Comparison of ENCODE assay signal across 11 cellular contexts in genomic region chr3:49296781-49297420, GRCh38. TPM values are rescaled to one million over a fixed set of nuclear protein-coding genes. Genes with fewer than 3 reads are reported as not detected.
DNase-seq lines count a peak whose midpoint lies in the region; ATAC-seq and TF ChIP-seq lines count a peak whose summit lies in the region.
"Had no signal": no experiment of that assay in that cellular context is flagged by ENCODE, and none has a peak within 500 bp of the region (broad histone marks: within the 10 kb centered on the region; RNA-seq: fewer than 3 reads in every experiment).

No MANE protein-coding gene starts in this region.

- H3K27ac Mint-ChIP-seq in progenitor cell of endocrine pancreas = no peak overlapping the region

- H3K36me3 ChIP-seq in spleen = peaks cover 6 to 100% (median 96%) of the 10 kb centered on the region in 6 donors

- no peaks in the 10 kb centered on the region for H3K9me3 ChIP-seq in spleen

- H3K27me3 ChIP-seq in spleen (replicated peaks in 1 of 7) = no peaks in the 10 kb centered on the region

- no peak overlapping the region for H3K4me3 Mint-ChIP-seq in progenitor cell of endocrine pancreas (ENCODE audit: low read depth)

- H3K27ac ChIP-seq in caudate nucleus (ENCODE audit: low read depth, low read length) = peak overlapping the region; percentile 11
- H3K27ac ChIP-seq in spleen = peak overlapping the region in 7 of 8 donors; percentile 36 to 73 (median 52)

- no peaks in the 10 kb centered on the region for H3K4me1 Mint-ChIP-seq in progenitor cell of endocrine pancreas (ENCODE audit: low read depth)

- TF ChIP-seq POLR2A in spleen (IDR thresholded peaks at IDR 0.05) = no peak

- intact Hi-C loops in left ventricle myocardium superior (cut with micrococcal nuclease) (no loop called here), spleen (cut with DNase I; ENCODE audit: low total_unique reads) (loop anchor here (10.0 kb wide), 1 partner anchor 148 kb away; no protein-coding TSS in a partner anchor)

- DNase-seq in LHCN-M2 (ENCODE audit: low read depth) (peak; percentile 22), caudate nucleus (lab: John Stamatoyannopoulos, UW) (no peak), left ventricle myocardium superior (peak; percentile 64), spleen (no peak), NCI-H2227 (lab: John Stamatoyannopoulos, UW; ENCODE audit: unreplicated experiment) (no peak), progenitor cell of endocrine pancreas (ENCODE audit: low spot score, unreplicated experiment) (no peak)
- no peak for DNase-seq in activated CD4-positive, CD25-positive, alpha-beta regulatory T cell (lab: John Stamatoyannopoulos, UW)
- DNase-seq: hippocampal formation, KBM-7, NCI-H510A treated with DMSO at 0.1 percent for 48 hours had no signal

- peak; percentile 88 for ATAC-seq in left ventricle myocardium superior
- no peak for ATAC-seq in HG03460 (IDR thresholded peaks at IDR 0.05; ENCODE audit: unreplicated experiment)

- peaks cover 34% of the 10 kb centered on the region for H3K36me3 Mint-ChIP-seq in progenitor cell of endocrine pancreas (ENCODE audit: insufficient read depth)

- H3K9me3 Mint-ChIP-seq in progenitor cell of endocrine pancreas (ENCODE audit: low read depth) = no peaks in the 10 kb centered on the region

- H3K27me3 Mint-ChIP-seq in progenitor cell of endocrine pancreas = no peaks in the 10 kb centered on the region

- no peak overlapping the region for H3K4me3 ChIP-seq in spleen

- TF ChIP-seq CTCF in spleen (IDR thresholded peaks at IDR 0.05 in 8 of 11, conservative IDR thresholded peaks at IDR 0.05 in 3 of 11) (no peak), progenitor cell of endocrine pancreas (IDR thresholded peaks at IDR 0.05; ENCODE audit: unreplicated experiment) (no peak)

- H3K4me1 ChIP-seq in spleen = peaks cover 0 to 33% (median 8%) of the 10 kb centered on the region in 6 donors

- 63 to 92% (median 76%) methylated on average over 2 of the region's 2 CpGs for WGBS in spleen, 5 donors

RNA-seq across cellular contexts. Expression of gene C3orf62, which starts 19.9 kb away (rescaled TPM):
- total RNA-seq in LHCN-M2 (2014; rRNA removed) (0.71 and 1.3 TPM in 2 replicates), left ventricle myocardium superior (3.0 TPM), spleen (10 to 100 TPM in 3 of 7 donors, 1 to 10 TPM in 4; 7.6 to 15.0 (median 9.3) TPM), progenitor cell of endocrine pancreas (14.8 and 15.1 TPM in 2 replicates)
- 1.9 TPM for polyA plus RNA-seq in LHCN-M2 (2012)
- polyA plus RNA-seq in spleen = 1 to 10 TPM; 4.1 to 8.1 (median 8.0) TPM

RNA-seq across cellular contexts. Expression of gene USP4, which starts 43.0 kb away (rescaled TPM):
- total RNA-seq in LHCN-M2 (2014; rRNA removed) (8.5 and 11.0 TPM in 2 replicates), left ventricle myocardium superior (37.3 TPM), spleen (100 to 1,000 TPM in 2 of 7 donors, 10 to 100 TPM in 5; 48.9 to 107 (median 84.5) TPM), progenitor cell of endocrine pancreas (55.1 and 56.6 TPM in 2 replicates)
- 37.8 TPM for polyA plus RNA-seq in LHCN-M2 (2012)
- 10 to 100 TPM; 28.1 to 52.2 (median 33.4) TPM for polyA plus RNA-seq in spleen

Comparison
In these comparisons a context has a peak if more than half of its experiments do, and no peak if none do; other contexts are left out.
1. DNase-seq: peak in LHCN-M2 (single experiment) and left ventricle myocardium superior (single experiment); none in caudate nucleus (0 of 61), spleen (single experiment), NCI-H2227 (single experiment), progenitor cell of endocrine pancreas (single experiment) and activated CD4-positive, CD25-positive, alpha-beta regulatory T cell (0 of 4).